ENCODE assay signal across 8 cellular contexts in genomic region chr20:3209023-3209945, GRCh38. TPM values are rescaled to one million over a fixed set of nuclear protein-coding genes. Genes with fewer than 3 reads are reported as not detected.
DNase-seq lines count a peak whose midpoint lies in the region; ATAC-seq and TF ChIP-seq lines count a peak whose summit lies in the region.

Gene ITPA (plus strand): TSS chr20:3209498. CDS start chr20:3209552, 54 bp downstream.

- ATAC-seq in HG03521 (IDR thresholded peaks at IDR 0.05; ENCODE audit: unreplicated experiment) (peak; percentile 39), RWPE2 (ENCODE audit: low read depth) (peak; percentile 56), GM18858 (IDR thresholded peaks at IDR 0.05; ENCODE audit: unreplicated experiment) (no peak)

- no peaks in the 10 kb centered on the region for H3K9me3 Mint-ChIP-seq in activated naive CD4-positive, alpha-beta T cell treated with anti-CD3 and anti-CD28 coated beads, Interleukin-2, amount 10 ng/mL, durations not matched to agents 7 days and 5 days

- H3K27me3 ChIP-seq in RWPE2 (ENCODE audit: insufficient read depth, poor library complexity, severe bottlenecking) (no peaks in the 10 kb centered on the region), thyroid gland (no peaks in the 10 kb centered on the region)

- H3K36me3 Mint-ChIP-seq in activated naive CD4-positive, alpha-beta T cell treated with anti-CD3 and anti-CD28 coated beads, Interleukin-2, amount 10 ng/mL, durations not matched to agents 7 days and 5 days, result peaks cover 16% of the 10 kb centered on the region

- H3K4me1 ChIP-seq in ES-I3 (ENCODE audit: insufficient read depth, low read length) (no peaks in the 10 kb centered on the region; the same call in 1 of the 2 replicates), RWPE2 (ENCODE audit: insufficient read depth, poor library complexity, severe bottlenecking) (no peaks in the 10 kb centered on the region), thyroid gland (peaks cover 17 to 35% of the 10 kb centered on the region in 2 donors)

- TF ChIP-seq CTCF in RWPE2 (IDR thresholded peaks at IDR 0.05; ENCODE audit: poor library complexity, severe bottlenecking) (no peak), thyroid gland (IDR thresholded peaks at IDR 0.05) (no peak)

- intact Hi-C loops in thyroid gland (cut with DNase I), result loop anchor here (10.0 kb wide), 1 partner anchor 196 kb away; the partner anchor contains the start of gene DNAAF9

- DNase-seq in RWPE2 (ENCODE audit: low spot score), result no peak
- DNase-seq in activated naive CD4-positive, alpha-beta T cell treated with anti-CD3 and anti-CD28 coated beads, Interleukin-2, amount 10 ng/mL, durations not matched to agents 7 days and 5 days, result peak; percentile 80
- no peak for DNase-seq in glomerular endothelial cell (ENCODE audit: extremely low read depth, low read depth, low spot score)
- peak; percentile 41 for DNase-seq in occipital lobe (lab: John Stamatoyannopoulos, UW)
- DNase-seq in thyroid gland, result peak; percentile 36 to 54

- CTCF ChIA-PET in activated naive CD4-positive, alpha-beta T cell treated with anti-CD3 and anti-CD28 coated beads, Interleukin-2, amount 10 ng/mL, durations not matched to agents 7 days and 5 days (lab: Charles Lee), result interaction anchor here (1.7 to 2.0 kb wide), 3 partner anchors 9 to 156 kb away, joined by 3 to 11 read pairs (median 10); no protein-coding TSS in a partner anchor

- H3K4me1 Mint-ChIP-seq in activated naive CD4-positive, alpha-beta T cell treated with anti-CD3 and anti-CD28 coated beads, Interleukin-2, amount 10 ng/mL, durations not matched to agents 7 days and 5 days, result peaks cover 40% of the 10 kb centered on the region

- WGBS in thyroid gland, 2 donors, result 0 to 1% methylated on average over 31 to 32 of the region's 55 CpGs

- no peaks in the 10 kb centered on the region for H3K9me3 ChIP-seq in ES-I3 (ENCODE audit: control insufficient read depth, insufficient read depth, low read length)
- H3K9me3 ChIP-seq in RWPE2 (ENCODE audit: severe bottlenecking), result no peaks in the 10 kb centered on the region
- no peaks in the 10 kb centered on the region for H3K9me3 ChIP-seq in thyroid gland

- H3K4me3 ChIP-seq in RWPE2 (ENCODE audit: severe bottlenecking) (peak within 1 kb of the TSS; percentile 65), thyroid gland (replicated peaks in 1 of 3) (peak within 1 kb of the TSS; percentile 57 to 75 (median 60))

- peak within 1 kb of the TSS; percentile 100 for H3K4me3 Mint-ChIP-seq in activated naive CD4-positive, alpha-beta T cell treated with anti-CD3 and anti-CD28 coated beads, Interleukin-2, amount 10 ng/mL, durations not matched to agents 7 days and 5 days

- peak within 1 kb of the TSS; percentile 71 for H3K9ac ChIP-seq in ES-I3 (ENCODE audit: low read depth, low read length)

- H3K27ac ChIP-seq in RWPE2 (ENCODE audit: poor library complexity, severe bottlenecking) (peak within 1 kb of the TSS; percentile 66), thyroid gland (peak within 1 kb of the TSS; percentile 56 to 78 (median 68))

- H3K36me3 ChIP-seq in ES-I3 (ENCODE audit: insufficient read depth, low read length) (peaks cover 5% of the 10 kb centered on the region; the same call in 1 of the 2 replicates), RWPE2 (ENCODE audit: low read depth) (peaks cover 10% of the 10 kb centered on the region; the same call in 1 of the 2 replicates), thyroid gland (no peaks in the 10 kb centered on the region)

- H3K27me3 Mint-ChIP-seq in activated naive CD4-positive, alpha-beta T cell treated with anti-CD3 and anti-CD28 coated beads, Interleukin-2, amount 10 ng/mL, durations not matched to agents 7 days and 5 days, result no peaks in the 10 kb centered on the region

- peak in 1 of 2 donors; percentile 33 for TF ChIP-seq POLR2A in thyroid gland (IDR thresholded peaks at IDR 0.05)

- peak within 1 kb of the TSS; percentile 90 for H3K27ac Mint-ChIP-seq in activated naive CD4-positive, alpha-beta T cell treated with anti-CD3 and anti-CD28 coated beads, Interleukin-2, amount 10 ng/mL, durations not matched to agents 7 days and 5 days

RNA-seq across cellular contexts. Expression of gene ITPA, which starts in this region (rescaled TPM):
- total RNA-seq in glomerular endothelial cell, result 35.2 and 44.0 TPM in 2 replicates
- 36.3 TPM for total RNA-seq in occipital lobe
- 10 to 100 TPM; 58.3 to 81.3 (median 68.2) TPM for total RNA-seq in thyroid gland

Comparison
In these comparisons a context has a peak if more than half of its experiments do, and no peak if none do; other contexts are left out.
1. DNase-seq: peak in activated naive CD4-positive, alpha-beta T cell treated with anti-CD3 and anti-CD28 coated beads, Interleukin-2, amount 10 ng/mL, durations not matched to agents 7 days and 5 days (single experiment), occipital lobe (single experiment) and thyroid gland (2 of 2); none in RWPE2 (single experiment) and glomerular endothelial cell (single experiment).